Comparison of ENCODE assay signal across 35 cellular contexts in the genomic region with DNA sequence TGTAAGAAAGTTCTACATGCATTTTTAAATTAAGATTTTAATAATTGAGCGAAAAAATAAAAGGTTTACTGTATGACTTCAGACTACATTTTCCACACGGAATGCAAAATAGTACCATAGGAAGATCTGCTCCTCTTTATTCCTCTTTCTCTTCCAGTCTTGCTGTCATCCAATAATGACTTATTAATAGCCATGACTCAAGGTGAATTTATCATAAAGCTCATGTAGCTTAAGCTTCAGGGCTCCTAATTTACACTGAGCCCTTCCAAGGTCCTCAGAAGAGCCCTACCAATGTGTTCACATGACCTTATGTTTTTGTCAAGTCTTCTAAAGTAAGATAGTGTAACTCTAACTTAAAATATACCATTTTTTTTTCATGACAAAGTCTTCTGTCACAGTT.
"Had no signal": no experiment of that assay in that cellular context is flagged by ENCODE, and none has a peak within 500 bp of the region (broad histone marks: within the 10 kb centered on the region; RNA-seq: fewer than 3 reads in every experiment).

No MANE protein-coding gene starts in this region.

- H3K4me1 ChIP-seq: adrenal gland, body of pancreas, breast epithelium had no signal

- H3K27me3 ChIP-seq: adrenal gland, body of pancreas, brain microvascular endothelial cell, breast epithelium, cardiac muscle cell had no signal

- H3K36me3 ChIP-seq: adrenal gland, brain microvascular endothelial cell, breast epithelium, cardiac muscle cell had no signal

- H3K27ac ChIP-seq: adrenal gland, body of pancreas, brain microvascular endothelial cell, breast epithelium, cardiac muscle cell, VCaP had no signal

- ATAC-seq: activated CD8-positive, alpha-beta T cell treated with anti-CD3 and anti-CD28 coated beads for 36 hours; activated naive CD4-positive, alpha-beta T cell treated with anti-CD3 and anti-CD28 coated beads, Interleukin-2, amount 50 U/mL, for 72 hours; activated T-cell treated with anti-CD3 and anti-CD28 coated beads, Interleukin-2, amount 50 U/mL, for 4 hours; activated T-cell treated with anti-CD3 and anti-CD28 coated beads, Interleukin-2, amount 50 U/mL, for 72 hours; activated T-helper 17 cell treated with anti-CD3 and anti-CD28 coated beads, Interleukin-2, amount 50 U/mL, for 72 hours; body of pancreas had no signal

- DNase-seq: activated B cell treated with CpG ODN at 0.5 μM for 24 hours; activated CD4-positive, alpha-beta memory T cell treated with anti-CD3 and anti-CD28 coated beads for 36 hours; activated CD4-positive, alpha-beta T cell treated with anti-CD3 and anti-CD28 coated beads for 4 hours; activated CD4-positive, alpha-beta T cell treated with anti-CD3 and anti-CD28 coated beads, Interleukin-2, amount 10 ng/mL, durations not matched to agents 24 days and 14 days; activated CD4-positive, alpha-beta T cell treated with anti-CD3 and anti-CD28 coated beads, Interleukin-2, amount 50 U/mL, for 1 hour; activated CD4-positive, alpha-beta T cell treated with anti-CD3 and anti-CD28 coated beads, Interleukin-2, amount 50 U/mL, for 4 hours; activated CD4-positive, CD25-positive, alpha-beta regulatory T cell treated with anti-CD3 and anti-CD28 coated beads, Interleukin-2, amount 50 U/mL, for 72 hours; activated CD8-positive, alpha-beta memory T cell treated with anti-CD3 and anti-CD28 coated beads, Interleukin-2, amount 50 U/mL, for 4 hours; activated CD8-positive, alpha-beta T cell treated with anti-CD3 and anti-CD28 coated beads for 36 hours; activated effector memory CD4-positive, alpha-beta T cell treated with anti-CD3 and anti-CD28 coated beads, Interleukin-2, amount 50 U/mL, for 16 hours; activated gamma-delta T cell treated with Interleukin-2 at 50 U/mL for 16 hours; activated naive CD4-positive, alpha-beta T cell; activated naive CD4-positive, alpha-beta T cell treated with anti-CD3 and anti-CD28 coated beads for 36 hours; activated naive CD4-positive, alpha-beta T cell treated with anti-CD3 and anti-CD28 coated beads, Interleukin-2, amount 50 U/mL, for 16 hours; activated naive CD8-positive, alpha-beta T cell treated with anti-CD3 and anti-CD28 coated beads for 36 hours; activated T-cell treated with anti-CD3 and anti-CD28 coated beads for 4 hours; activated T-cell treated with anti-CD3 and anti-CD28 coated beads, Interleukin-2, amount 50 U/mL, for 1 hour; activated T-cell treated with anti-CD3 and anti-CD28 coated beads, Interleukin-2, amount 50 U/mL, for 4 hours; activated T-cell treated with anti-CD3 and anti-CD28 coated beads, Interleukin-2, amount 50 U/mL, for 72 hours; adrenal gland; amniotic stem cell; aorta; body of pancreas; brain microvascular endothelial cell; cerebellar nuclear complex; T-helper 1 cell; T-helper 2 cell; T-helper 9 cell had no signal

- H3K4me3 ChIP-seq: adrenal gland, body of pancreas, breast epithelium, cardiac muscle cell had no signal

- FAIRE-seq: astrocyte, TTC549 had no signal
